16 cellular contexts compared by ENCODE assay signal in genomic region chr22:19058713-19059451, GRCh38.
A peak's percentile ranks its signal among the peaks of the same experiment; 100 is the strongest.
DNase-seq lines count a peak whose midpoint lies in the region; ATAC-seq and TF ChIP-seq lines count a peak whose summit lies in the region.
"Had no signal": no experiment of that assay in that cellular context is flagged by ENCODE, and none has a peak within 500 bp of the region (broad histone marks: within the 10 kb centered on the region; RNA-seq: fewer than 3 reads in every experiment).

No MANE protein-coding gene starts in this region.

- no peaks in the 10 kb centered on the region for H3K27me3 Mint-ChIP-seq in natural killer cell (ENCODE audit: low read depth in 2 of 2)
- H3K27me3 Mint-ChIP-seq in natural killer cell treated with Interleukin-12 subunit alpha and Interleukin-12 subunit beta and Interleukin-15 and Interleukin-18, amount 100 ng/mL, for 72 hours = no peaks in the 10 kb centered on the region
- H3K27me3 Mint-ChIP-seq in WTC11 (ENCODE audit: low read depth) = no peaks in the 10 kb centered on the region
- H3K27me3 Mint-ChIP-seq: activated CD4-positive, alpha-beta T cell treated with anti-CD3 and anti-CD28 coated beads, Interleukin-2, amount 10 ng/mL, durations not matched to agents 24 days and 14 days had no signal

- no peak for TF ChIP-seq CTCF in natural killer cell (IDR thresholded peaks at IDR 0.05)
- no peak for TF ChIP-seq CTCF in WTC11 (IDR thresholded peaks at IDR 0.05)
- TF ChIP-seq CTCF in omental fat pad (IDR thresholded peaks at IDR 0.05) = no peak

- intact Hi-C loops in natural killer cell (cut with micrococcal nuclease) = no loop called here

- peaks cover 7 to 20% of the 10 kb centered on the region in 2 donors for H3K4me1 Mint-ChIP-seq in natural killer cell
- peaks cover 0 to 3% of the 10 kb centered on the region in 2 donors for H3K4me1 Mint-ChIP-seq in natural killer cell treated with Interleukin-12 subunit alpha and Interleukin-12 subunit beta and Interleukin-15 and Interleukin-18, amount 100 ng/mL, for 72 hours (ENCODE audit: low read depth in 2 of 2)
- H3K4me1 Mint-ChIP-seq in WTC11 = no peaks in the 10 kb centered on the region
- H3K4me1 Mint-ChIP-seq: activated CD4-positive, alpha-beta T cell treated with anti-CD3 and anti-CD28 coated beads, Interleukin-2, amount 10 ng/mL, durations not matched to agents 24 days and 14 days had no signal

- CTCF ChIA-PET in WTC11 (lab: Charles Lee) = no interaction called here

- H3K36me3 Mint-ChIP-seq in natural killer cell (peaks cover 4% of the 10 kb centered on the region), WTC11 (peaks cover 34% of the 10 kb centered on the region)
- H3K36me3 Mint-ChIP-seq in natural killer cell treated with Interleukin-12 subunit alpha and Interleukin-12 subunit beta and Interleukin-15 and Interleukin-18, amount 100 ng/mL, for 72 hours = no peaks in the 10 kb centered on the region

- H3K4me3 Mint-ChIP-seq in natural killer cell = no peak overlapping the region
- H3K4me3 Mint-ChIP-seq in natural killer cell treated with Interleukin-12 subunit alpha and Interleukin-12 subunit beta and Interleukin-15 and Interleukin-18, amount 100 ng/mL, for 72 hours = no peak overlapping the region
- H3K4me3 Mint-ChIP-seq in WTC11 = no peak overlapping the region
- H3K4me3 Mint-ChIP-seq: activated CD4-positive, alpha-beta T cell treated with anti-CD3 and anti-CD28 coated beads, Interleukin-2, amount 10 ng/mL, durations not matched to agents 24 days and 14 days had no signal

- no peak for DNase-seq in natural killer cell
- no peak for DNase-seq in natural killer cell treated with Interleukin-12 subunit alpha and Interleukin-12 subunit beta and Interleukin-15 and Interleukin-18, amount 100 ng/mL, for 72 hours (ENCODE audit: low spot score)
- no peak for DNase-seq in WTC11 (ENCODE audit: low spot score)
- no peak for DNase-seq in left lobe of liver (ENCODE audit: low spot score)
- DNase-seq in ureter (ENCODE audit: low spot score) = peak; percentile 31
- DNase-seq in NCI-H146 (lab: John Stamatoyannopoulos, UW) = no peak
- DNase-seq in retina = no peak
- no peak for DNase-seq in omental fat pad (ENCODE audit: low spot score)
- DNase-seq: activated CD4-positive, alpha-beta T cell treated with anti-CD3 and anti-CD28 coated beads, Interleukin-2, amount 10 ng/mL, durations not matched to agents 24 days and 14 days; activated naive CD4-positive, alpha-beta T cell; colonic mucosa; KBM-7; NCI-H2081 treated with DMSO at 0.1 percent for 48 hours; OCI-M1; right cardiac atrium; T-helper 1 cell had no signal

- POLR2A ChIA-PET in WTC11 (lab: Charles Lee) = no interaction called here

- ATAC-seq in natural killer cell (no peak), WTC11 (peak; percentile 20; the same call in 1 of the 2 replicates), left lobe of liver (peak; percentile 44), omental fat pad (ENCODE audit: low FRiP score) (no peak)
- ATAC-seq in natural killer cell treated with Interleukin-12 subunit alpha and Interleukin-12 subunit beta and Interleukin-15 and Interleukin-18, amount 100 ng/mL, for 72 hours = no peak

- H3K9me3 Mint-ChIP-seq in natural killer cell (no peaks in the 10 kb centered on the region), WTC11 (no peaks in the 10 kb centered on the region)
- no peaks in the 10 kb centered on the region for H3K9me3 Mint-ChIP-seq in natural killer cell treated with Interleukin-12 subunit alpha and Interleukin-12 subunit beta and Interleukin-15 and Interleukin-18, amount 100 ng/mL, for 72 hours
- H3K9me3 Mint-ChIP-seq: activated CD4-positive, alpha-beta T cell treated with anti-CD3 and anti-CD28 coated beads, Interleukin-2, amount 10 ng/mL, durations not matched to agents 24 days and 14 days had no signal

- H3K27ac Mint-ChIP-seq in natural killer cell (peak overlapping the region; percentile 34 to 64), WTC11 (peak overlapping the region; percentile 22; the same call in 1 of the 2 replicates)
- H3K27ac Mint-ChIP-seq in natural killer cell treated with Interleukin-12 subunit alpha and Interleukin-12 subunit beta and Interleukin-15 and Interleukin-18, amount 100 ng/mL, for 72 hours = peak overlapping the region in 1 of 2 donors; percentile 19
- H3K27ac Mint-ChIP-seq: activated CD4-positive, alpha-beta T cell treated with anti-CD3 and anti-CD28 coated beads, Interleukin-2, amount 10 ng/mL, durations not matched to agents 24 days and 14 days had no signal

TF ChIP-seq in WTC11, 78 proteins besides CTCF, POLR2A, EP300 and RAD21:
- TF ChIP-seq MLX (CRISPR knock-in tag; IDR thresholded peaks at IDR 0.05) (no peak), CREB1 (CRISPR knock-in tag; IDR thresholded peaks at IDR 0.05) (no peak), ELF4 (CRISPR knock-in tag; IDR thresholded peaks at IDR 0.05; ENCODE audit: low read depth) (no peak), AFF4 (CRISPR knock-in tag; IDR thresholded peaks at IDR 0.05; ENCODE audit: borderline replicate concordance) (no peak), E2F5 (CRISPR knock-in tag; IDR thresholded peaks at IDR 0.05) (no peak), ESRRA (CRISPR knock-in tag; IDR thresholded peaks at IDR 0.05; ENCODE audit: borderline replicate concordance) (no peak), IRF2 (CRISPR knock-in tag; IDR thresholded peaks at IDR 0.05; ENCODE audit: borderline replicate concordance, low read depth) (no peak), ZNF396 (CRISPR knock-in tag; IDR thresholded peaks at IDR 0.05; ENCODE audit: borderline replicate concordance) (no peak), GRHL2 (CRISPR knock-in tag; IDR thresholded peaks at IDR 0.05; ENCODE audit: insufficient replicate concordance, severe bottlenecking) (no peak), SOX15 (CRISPR knock-in tag; IDR thresholded peaks at IDR 0.05) (no peak), ZNF219 (CRISPR knock-in tag; IDR thresholded peaks at IDR 0.05; ENCODE audit: borderline replicate concordance) (no peak), FOXP4 (CRISPR knock-in tag; IDR thresholded peaks at IDR 0.05) (no peak)
TF ChIP-seq in WTC11: peak in this region for 0.

Comparison
In these comparisons a context has a peak if more than half of its experiments do, and no peak if none do; other contexts are left out.
1. ATAC-seq: peak in WTC11 (single experiment) and left lobe of liver (single experiment); none in natural killer cell (0 of 3), natural killer cell treated with Interleukin-12 subunit alpha and Interleukin-12 subunit beta and Interleukin-15 and Interleukin-18, amount 100 ng/mL, for 72 hours (0 of 2) and omental fat pad (single experiment).